Comparison of ENCODE assay signal across 1 cellular context in genomic region chr22:50520184-50520583, GRCh38. TPM values are rescaled to one million over a fixed set of nuclear protein-coding genes. Genes with fewer than 3 reads are reported as not detected.
"Had no signal": no experiment of that assay in that cellular context is flagged by ENCODE, and none has a peak within 500 bp of the region (broad histone marks: within the 10 kb centered on the region; RNA-seq: fewer than 3 reads in every experiment).

No MANE protein-coding gene starts in this region.

RNA-seq across cellular contexts. Expression of gene KLHDC7B, which starts 25.5 kb away (rescaled TPM):
- total RNA-seq: G401 had no signal
